In the genomic region with DNA sequence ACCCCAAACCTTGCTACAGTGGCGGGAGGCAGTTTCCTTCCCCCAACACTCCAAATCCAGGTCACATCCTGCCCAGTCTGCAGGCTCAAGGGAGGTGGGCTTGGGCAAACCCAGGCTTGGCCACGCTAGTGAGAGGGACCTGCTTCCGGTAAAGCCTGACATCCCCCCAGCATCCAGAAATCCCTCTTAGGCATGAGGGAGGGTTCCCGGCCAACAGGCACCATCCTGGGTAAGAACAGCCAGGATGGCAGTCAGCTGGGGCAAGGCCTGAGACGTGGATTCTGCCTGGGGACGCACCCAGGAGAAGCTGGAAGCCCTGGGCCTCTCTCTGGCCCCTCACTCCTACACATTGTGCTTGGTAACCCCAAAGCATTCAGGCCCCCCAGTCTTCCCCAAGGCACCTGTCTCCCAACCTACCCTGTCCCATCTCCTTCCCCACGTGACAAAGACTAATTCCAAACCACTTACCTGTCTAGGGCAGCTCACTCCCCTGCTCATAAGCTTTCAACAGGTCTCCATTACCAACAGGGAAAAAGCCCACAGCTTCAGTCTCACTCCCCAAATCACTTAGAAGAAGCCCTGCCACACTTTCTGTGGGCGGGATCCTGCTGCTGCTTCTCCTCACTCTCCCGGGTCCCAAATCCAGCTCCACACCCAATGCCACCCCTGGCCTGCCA, we compare ENCODE assay signal across 8 cellular contexts. TPM values are rescaled to one million over a fixed set of nuclear protein-coding genes. Genes with fewer than 3 reads are reported as not detected.
DNase-seq lines count a peak whose midpoint lies in the region; ATAC-seq, FAIRE-seq and TF ChIP-seq lines count a peak whose summit lies in the region.

No MANE protein-coding gene starts in this region.

- H3K4me3 ChIP-seq in thymus (ENCODE audit: low read length): peak overlapping the region; percentile 65

- peaks cover 9% of the 10 kb centered on the region for H3K36me3 Mint-ChIP-seq in T-helper 1 cell treated with Interleukin-12 subunit alpha and Interleukin-12 subunit beta and Interleukin-4 antibody, amounts not matched to agents 30 μg/mL and 1 μg/mL, for 36 hours (ENCODE audit: low read depth)
- peaks cover 5% of the 10 kb centered on the region for H3K36me3 Mint-ChIP-seq in activated T-helper 2 cell treated with anti-CD3 and anti-CD28 coated beads, Interferon-gamma antibody, Interleukin-2, Interleukin-4, amounts not matched to agents 10 μg/mL and 5 μg/mL and 100 μg/mL, durations not matched to agents 14 hours and 24 hours and 36 hours (ENCODE audit: low read depth)

- ATAC-seq in HG02588 (IDR thresholded peaks at IDR 0.05; ENCODE audit: unreplicated experiment): no peak

- intact Hi-C loops in activated T-helper 2 cell treated with anti-CD3 and anti-CD28 coated beads, Interferon-gamma antibody, Interleukin-2, Interleukin-4, amounts not matched to agents 10 μg/mL and 5 μg/mL and 100 μg/mL, durations not matched to agents 14 hours and 24 hours and 36 hours (cut with micrococcal nuclease): loop anchor here (10.0 kb wide), 2 partner anchors 109 to 451 kb away; partner anchors contain the start of gene EIF2S2

- H3K4me1 ChIP-seq in thymus (ENCODE audit: control insufficient read depth, insufficient read depth, low read length): peaks cover 5% of the 10 kb centered on the region

- H3K27me3 ChIP-seq in layer of hippocampus (ENCODE audit: control insufficient read depth, insufficient read depth, low read length) (no peaks in the 10 kb centered on the region), thymus (ENCODE audit: control insufficient read depth, insufficient read depth) (peaks cover 3% of the 10 kb centered on the region)

- no peaks in the 10 kb centered on the region for H3K9me3 ChIP-seq in thymus (ENCODE audit: control insufficient read depth)

- H3K9me3 Mint-ChIP-seq in T-helper 1 cell treated with Interleukin-12 subunit alpha and Interleukin-12 subunit beta and Interleukin-4 antibody, amounts not matched to agents 30 μg/mL and 1 μg/mL, for 36 hours: no peaks in the 10 kb centered on the region
- no peaks in the 10 kb centered on the region for H3K9me3 Mint-ChIP-seq in activated T-helper 2 cell treated with anti-CD3 and anti-CD28 coated beads, Interferon-gamma antibody, Interleukin-2, Interleukin-4, amounts not matched to agents 10 μg/mL and 5 μg/mL and 100 μg/mL, durations not matched to agents 14 hours and 24 hours and 36 hours

- WGBS in thymus: 72% methylated on average over 9 of the region's 9 CpGs

- H3K36me3 ChIP-seq in thymus (ENCODE audit: control insufficient read depth, insufficient read depth): peaks cover 3% of the 10 kb centered on the region

- no peak for FAIRE-seq in frontal cortex (lab: Jason Lieb, UNC)

- peak overlapping the region; percentile 92 for H3K27ac ChIP-seq in layer of hippocampus (ENCODE audit: low read depth, low read length)
- peak overlapping the region; percentile 91 for H3K27ac ChIP-seq in thymus (ENCODE audit: low read depth)

- H3K4me1 Mint-ChIP-seq in T-helper 1 cell treated with Interleukin-12 subunit alpha and Interleukin-12 subunit beta and Interleukin-4 antibody, amounts not matched to agents 30 μg/mL and 1 μg/mL, for 36 hours (ENCODE audit: low read depth): peaks cover 39% of the 10 kb centered on the region
- H3K4me1 Mint-ChIP-seq in activated T-helper 2 cell treated with anti-CD3 and anti-CD28 coated beads, Interferon-gamma antibody, Interleukin-2, Interleukin-4, amounts not matched to agents 10 μg/mL and 5 μg/mL and 100 μg/mL, durations not matched to agents 14 hours and 24 hours and 36 hours (ENCODE audit: low read depth): peaks cover 24% of the 10 kb centered on the region

- H3K27me3 Mint-ChIP-seq in T-helper 1 cell treated with Interleukin-12 subunit alpha and Interleukin-12 subunit beta and Interleukin-4 antibody, amounts not matched to agents 30 μg/mL and 1 μg/mL, for 36 hours (ENCODE audit: low read depth): no peaks in the 10 kb centered on the region
- no peaks in the 10 kb centered on the region for H3K27me3 Mint-ChIP-seq in activated T-helper 2 cell treated with anti-CD3 and anti-CD28 coated beads, Interferon-gamma antibody, Interleukin-2, Interleukin-4, amounts not matched to agents 10 μg/mL and 5 μg/mL and 100 μg/mL, durations not matched to agents 14 hours and 24 hours and 36 hours (ENCODE audit: low read depth)

- peak overlapping the region; percentile 89 for H3K4me3 Mint-ChIP-seq in T-helper 1 cell treated with Interleukin-12 subunit alpha and Interleukin-12 subunit beta and Interleukin-4 antibody, amounts not matched to agents 30 μg/mL and 1 μg/mL, for 36 hours
- peak overlapping the region; percentile 85 for H3K4me3 Mint-ChIP-seq in activated T-helper 2 cell treated with anti-CD3 and anti-CD28 coated beads, Interferon-gamma antibody, Interleukin-2, Interleukin-4, amounts not matched to agents 10 μg/mL and 5 μg/mL and 100 μg/mL, durations not matched to agents 14 hours and 24 hours and 36 hours (ENCODE audit: low read depth)

- H3K27ac Mint-ChIP-seq in T-helper 1 cell treated with Interleukin-12 subunit alpha and Interleukin-12 subunit beta and Interleukin-4 antibody, amounts not matched to agents 30 μg/mL and 1 μg/mL, for 36 hours: peak overlapping the region; percentile 91
- peak overlapping the region; percentile 87 for H3K27ac Mint-ChIP-seq in activated T-helper 2 cell treated with anti-CD3 and anti-CD28 coated beads, Interferon-gamma antibody, Interleukin-2, Interleukin-4, amounts not matched to agents 10 μg/mL and 5 μg/mL and 100 μg/mL, durations not matched to agents 14 hours and 24 hours and 36 hours

- no peak for DNase-seq in T-helper 1 cell
- DNase-seq in activated T-helper 2 cell treated with anti-CD3 and anti-CD28 coated beads, Interferon-gamma antibody, Interleukin-2, Interleukin-4, amounts not matched to agents 10 μg/mL and 5 μg/mL and 100 μg/mL, durations not matched to agents 14 hours and 24 hours and 36 hours (ENCODE audit: low spot score): no peak
- DNase-seq in GM20000 (ENCODE audit: low spot score): no peak
- no peak for DNase-seq in frontal cortex (ENCODE audit: low spot score in 2 of 2)

- TF ChIP-seq CTCF in GM20000 (IDR thresholded peaks at IDR 0.05; ENCODE audit: extremely low read depth, missing control alignments): no peak

RNA-seq across cellular contexts. Expression of gene C20orf144, which starts 2.1 kb away (rescaled TPM):
- 0.27 and 0.28 TPM in 2 replicates for total RNA-seq in activated T-helper 2 cell treated with anti-CD3 and anti-CD28 coated beads, Interferon-gamma antibody, Interleukin-2, Interleukin-4, amounts not matched to agents 10 μg/mL and 5 μg/mL and 100 μg/mL, durations not matched to agents 14 hours and 24 hours and 36 hours
- polyA plus RNA-seq in thymus: 0.23 TPM
- total RNA-seq in frontal cortex: 0.41 TPM

RNA-seq across cellular contexts. Expression of gene ACTL10, which starts 2.5 kb away (rescaled TPM):
- total RNA-seq in activated T-helper 2 cell treated with anti-CD3 and anti-CD28 coated beads, Interferon-gamma antibody, Interleukin-2, Interleukin-4, amounts not matched to agents 10 μg/mL and 5 μg/mL and 100 μg/mL, durations not matched to agents 14 hours and 24 hours and 36 hours: 2.6 and 3.3 TPM in 2 replicates
- polyA plus RNA-seq in thymus: 2.8 TPM
- 0.82 TPM for total RNA-seq in frontal cortex

RNA-seq across cellular contexts. Expression of gene NECAB3, which starts 10.0 kb away (rescaled TPM):
- 27.0 and 30.1 TPM in 2 replicates for total RNA-seq in activated T-helper 2 cell treated with anti-CD3 and anti-CD28 coated beads, Interferon-gamma antibody, Interleukin-2, Interleukin-4, amounts not matched to agents 10 μg/mL and 5 μg/mL and 100 μg/mL, durations not matched to agents 14 hours and 24 hours and 36 hours
- 20.3 TPM for polyA plus RNA-seq in thymus
- 33.8 TPM for total RNA-seq in frontal cortex

RNA-seq across cellular contexts. Expression of gene E2F1, which starts 22.0 kb away (rescaled TPM):
- 63.8 and 64.2 TPM in 2 replicates for total RNA-seq in activated T-helper 2 cell treated with anti-CD3 and anti-CD28 coated beads, Interferon-gamma antibody, Interleukin-2, Interleukin-4, amounts not matched to agents 10 μg/mL and 5 μg/mL and 100 μg/mL, durations not matched to agents 14 hours and 24 hours and 36 hours
- polyA plus RNA-seq in thymus: 3.3 TPM
- 2.4 TPM for total RNA-seq in frontal cortex

RNA-seq across cellular contexts. Expression of gene PXMP4, which starts 55.9 kb away (rescaled TPM):
- 7.4 TPM in 2 replicates for total RNA-seq in activated T-helper 2 cell treated with anti-CD3 and anti-CD28 coated beads, Interferon-gamma antibody, Interleukin-2, Interleukin-4, amounts not matched to agents 10 μg/mL and 5 μg/mL and 100 μg/mL, durations not matched to agents 14 hours and 24 hours and 36 hours
- polyA plus RNA-seq in thymus: 4.0 TPM
- total RNA-seq in frontal cortex: 10.6 TPM
